In the genomic region with DNA sequence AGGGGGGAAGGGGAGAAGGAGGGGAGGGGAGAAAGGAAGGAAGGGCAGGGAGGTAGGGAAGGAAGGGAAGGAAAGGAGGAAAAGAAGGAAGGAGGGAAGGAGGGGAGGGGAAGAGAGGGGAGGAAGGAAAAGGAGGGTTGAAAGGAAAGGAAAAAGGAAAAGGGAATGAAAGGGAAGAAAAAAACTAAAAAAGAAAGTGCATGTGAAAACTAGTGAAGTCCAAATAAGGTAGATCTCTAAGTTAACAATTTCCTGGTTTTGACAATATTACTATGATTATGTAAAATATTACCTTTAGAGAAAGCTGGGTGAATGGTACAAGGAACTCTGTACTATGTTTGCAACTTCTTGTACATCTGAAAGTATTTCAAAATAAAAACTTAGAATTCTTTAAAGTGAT, we compare ENCODE assay signal across 31 cellular contexts.
"Had no signal": no experiment of that assay in that cellular context is flagged by ENCODE, and none has a peak within 500 bp of the region (broad histone marks: within the 10 kb centered on the region; RNA-seq: fewer than 3 reads in every experiment).

No MANE protein-coding gene starts in this region.

- H3K27me3 Mint-ChIP-seq: progenitor cell of endocrine pancreas; stimulated activated memory B cell treated with anti-CD40 and anti-IgM and Interleukin-4, amounts not matched to agents 10 μg/mL and 1 μg/mL and 100 μg/mL, for 72 hours; type B pancreatic cell had no signal

- H3K4me1 ChIP-seq: neural progenitor cell, psoas muscle, spleen, suprapubic skin, testis, tibial artery, transverse colon, upper lobe of right lung, uterus had no signal

- H3K27ac ChIP-seq: neural progenitor cell, ovary, parathyroid adenoma, psoas muscle, skin epidermis, spleen, suprapubic skin, testis, tibial artery, transverse colon, upper lobe of right lung, uterus had no signal

- H3K4me3 Mint-ChIP-seq: natural killer cell; nephron; neural progenitor cell; stimulated activated memory B cell treated with anti-CD40 and anti-IgM and Interleukin-4, amounts not matched to agents 10 μg/mL and 1 μg/mL and 100 μg/mL, for 72 hours; stimulated activated naive CD8-positive, alpha-beta T cell treated with anti-CD3 and anti-CD28 coated beads, Interleukin-15, amount 100 ng/mL, for 72 hours; type B pancreatic cell had no signal

- H3K4me1 Mint-ChIP-seq: natural killer cell; nephron; neural progenitor cell; stimulated activated memory B cell treated with anti-CD40 and anti-IgM and Interleukin-4, amounts not matched to agents 10 μg/mL and 1 μg/mL and 100 μg/mL, for 72 hours; stimulated activated naive CD8-positive, alpha-beta T cell treated with anti-CD3 and anti-CD28 coated beads, Interleukin-15, amount 100 ng/mL, for 72 hours had no signal

- H3K4me3 ChIP-seq: neural progenitor cell, ovary, psoas muscle, skin epidermis, smooth muscle cell, spleen, suprapubic skin, testis, tibial artery, transverse colon, upper lobe of right lung, uterus had no signal

- DNase-seq: natural killer cell; occipital lobe; ovary; posterior cingulate gyrus; psoas muscle; right cardiac atrium; spleen; stimulated activated CD4-positive, alpha-beta T cell treated with anti-CD3 and anti-CD28 coated beads, Interleukin-12 subunit alpha, Interleukin-12 subunit beta, amount 100 ng/mL, for 4 hours; stimulated activated CD4-positive, alpha-beta T cell treated with anti-CD3 and anti-CD28 coated beads, Interleukin-1b, Interleukin-23, amount 100 ng/mL, for 48 hours; stimulated activated CD4-positive, alpha-beta T cell treated with anti-CD3 and anti-CD28 coated beads, Interleukin-4, amount 100 ng/mL, for 1 hour; stimulated activated CD4-positive, alpha-beta T cell treated with anti-CD3 and anti-CD28 coated beads, Interleukin-4, amount 100 ng/mL, for 4 hours; stimulated activated CD8-positive, alpha-beta memory T cell treated with anti-CD3 and anti-CD28 coated beads, Interleukin-4, amount 100 ng/mL, for 48 hours; stimulated activated naive CD4-positive, alpha-beta T cell; stimulated activated naive CD8-positive, alpha-beta T cell treated with anti-CD3 and anti-CD28 coated beads, Interleukin-15, amount 100 ng/mL, for 72 hours; stimulated activated naive CD8-positive, alpha-beta T cell treated with anti-CD3 and anti-CD28 coated beads, Interleukin-15, Interleukin-2, amounts not matched to agents 100 U/mL and 50 U/mL, for 24 hours; substantia nigra; testis; tibial artery; transverse colon; upper lobe of right lung; uterus had no signal

- H3K27me3 ChIP-seq: neural progenitor cell, ovary, spleen, suprapubic skin, testis, tibial artery, transverse colon, upper lobe of right lung, uterus had no signal

- H2AFZ ChIP-seq: neural progenitor cell had no signal

- H3K4me2 ChIP-seq: neural progenitor cell, smooth muscle cell had no signal

- H3K9ac ChIP-seq: neural progenitor cell, parathyroid adenoma had no signal

- H3K36me3 Mint-ChIP-seq: natural killer cell; neural progenitor cell; stimulated activated memory B cell treated with anti-CD40 and anti-IgM and Interleukin-4, amounts not matched to agents 10 μg/mL and 1 μg/mL and 100 μg/mL, for 72 hours; type B pancreatic cell had no signal

- H3K36me3 ChIP-seq: neural progenitor cell, ovary, spleen, suprapubic skin, tibial artery, transverse colon, upper lobe of right lung, uterus had no signal

- H3K9me3 ChIP-seq: ovary, psoas muscle, spleen, suprapubic skin, testis, tibial artery, transverse colon, upper lobe of right lung, uterus had no signal

- H3K27ac Mint-ChIP-seq: natural killer cell; nephron; neural progenitor cell; stimulated activated memory B cell treated with anti-CD40 and anti-IgM and Interleukin-4, amounts not matched to agents 10 μg/mL and 1 μg/mL and 100 μg/mL, for 72 hours; type B pancreatic cell had no signal

- H3K9me3 Mint-ChIP-seq: nephron, neural progenitor cell, type B pancreatic cell had no signal

- ATAC-seq: natural killer cell; psoas muscle; right cardiac atrium; sciatic nerve; stimulated activated memory B cell treated with anti-CD40 and anti-IgM and Interleukin-4, amounts not matched to agents 10 μg/mL and 1 μg/mL and 100 μg/mL, for 72 hours; stimulated activated naive CD8-positive, alpha-beta T cell treated with anti-CD3 and anti-CD28 coated beads, Interleukin-15, amount 100 ng/mL, for 72 hours; stimulated activated naive CD8-positive, alpha-beta T cell treated with anti-CD3 and anti-CD28 coated beads, Interleukin-15, Interleukin-2, amounts not matched to agents 100 U/mL and 50 U/mL, for 24 hours; upper lobe of right lung had no signal
